ENCODE assay signal across 19 cellular contexts in genomic region chr7:1886361-1887064, GRCh38.
DNase-seq lines count a peak whose midpoint lies in the region; FAIRE-seq and TF ChIP-seq lines count a peak whose summit lies in the region.
"Had no signal": no experiment of that assay in that cellular context is flagged by ENCODE, and none has a peak within 500 bp of the region (broad histone marks: within the 10 kb centered on the region; RNA-seq: fewer than 3 reads in every experiment).

No MANE protein-coding gene starts in this region.

- TF ChIP-seq EP300 in suprapubic skin (IDR thresholded peaks at IDR 0.05): no peak

- H3K27me3 ChIP-seq in suprapubic skin: no peaks in the 10 kb centered on the region
- H3K27me3 ChIP-seq: BE2C had no signal

- no peak for TF ChIP-seq CTCF in MCF 10A (IDR thresholded peaks at IDR 0.05; ENCODE audit: unreplicated experiment)
- TF ChIP-seq CTCF in kidney (IDR thresholded peaks at IDR 0.05; ENCODE audit: borderline replicate concordance, extremely low read depth, insufficient read depth): no peak
- TF ChIP-seq CTCF in suprapubic skin (IDR thresholded peaks at IDR 0.05): no peak

- H3K9me3 Mint-ChIP-seq in MCF 10A (ENCODE audit: unreplicated experiment): no peaks in the 10 kb centered on the region
- H3K9me3 Mint-ChIP-seq: nephron had no signal

- DNase-seq in GF-D8 (lab: John Stamatoyannopoulos, UW) (peak; percentile 38), MV-4-11 (lab: John Stamatoyannopoulos, UW) (peak; percentile 5), MCF 10A (ENCODE audit: unreplicated experiment) (peak; percentile 42), kidney (peak; percentile 63), GM19238 (ENCODE audit: insufficient read length, low spot score) (no peak), suprapubic skin (ENCODE audit: low spot score in 2 of 2) (no peak), NCI-H1105 (lab: John Stamatoyannopoulos, UW) (no peak)
- DNase-seq: activated CD4-positive, alpha-beta T cell treated with anti-CD3 and anti-CD28 coated beads for 4 hours; activated naive CD4-positive, alpha-beta T cell; anterior cingulate cortex; effector memory CD4-positive, alpha-beta T cell; mesenchymal stem cell; NCI-H2029 treated with DMSO at 0.1 percent for 48 hours; NCI-H526 treated with DMSO at 0.1 percent for 48 hours had no signal

- H3K4me3 Mint-ChIP-seq in MCF 10A (ENCODE audit: unreplicated experiment): no peak overlapping the region
- H3K4me3 Mint-ChIP-seq: nephron had no signal

- H3K36me3 ChIP-seq in kidney (ENCODE audit: control insufficient read depth in 1 of 2, insufficient read depth in 2 of 2, low read length in 2 of 2) (peaks cover 8 to 15% of the 10 kb centered on the region in 2 donors), suprapubic skin (peaks cover 18% of the 10 kb centered on the region)

- no peak for FAIRE-seq in kidney (lab: Jason Lieb, UNC)
- FAIRE-seq: islet of Langerhans had no signal

- H3K4me3 ChIP-seq in kidney (ENCODE audit: low read length in 2 of 2) (no peak overlapping the region), suprapubic skin (no peak overlapping the region)
- H3K4me3 ChIP-seq: PC-9 had no signal

- POLR2A ChIA-PET in MCF 10A (lab: Yijun Ruan, JAX): no interaction called here

- H3K27ac ChIP-seq in kidney (ENCODE audit: low read depth in 2 of 2, low read length in 2 of 2): no peak overlapping the region
- no peak overlapping the region for H3K27ac ChIP-seq in suprapubic skin
- H3K27ac ChIP-seq: PC-9 had no signal

- H3K4me1 ChIP-seq in kidney (ENCODE audit: control insufficient read depth in 1 of 2, insufficient read depth in 1 of 2, low read depth in 1 of 2, low read length in 2 of 2) (no peaks in the 10 kb centered on the region), suprapubic skin (peaks cover 15% of the 10 kb centered on the region)

- H3K9me3 ChIP-seq in kidney (ENCODE audit: control insufficient read depth in 1 of 2, low read length in 2 of 2): no peaks in the 10 kb centered on the region
- no peaks in the 10 kb centered on the region for H3K9me3 ChIP-seq in suprapubic skin
- H3K9me3 ChIP-seq: BE2C had no signal

- no peak overlapping the region for H3K9ac ChIP-seq in kidney (ENCODE audit: low read length in 2 of 2)

- H3K4me1 Mint-ChIP-seq in MCF 10A (ENCODE audit: insufficient read depth, unreplicated experiment): no peaks in the 10 kb centered on the region
- H3K4me1 Mint-ChIP-seq: nephron had no signal

- no peak overlapping the region for H3K27ac Mint-ChIP-seq in MCF 10A (ENCODE audit: low read depth, unreplicated experiment)
- H3K27ac Mint-ChIP-seq: nephron, progenitor cell of endocrine pancreas had no signal

- TF ChIP-seq POLR2A in suprapubic skin (IDR thresholded peaks at IDR 0.05): no peak

- intact Hi-C loops in MCF 10A (cut with micrococcal nuclease): no loop called here
- intact Hi-C loops in kidney (cut with DNase I): no loop called here

- H3K27me3 Mint-ChIP-seq in MCF 10A (ENCODE audit: insufficient read depth, unreplicated experiment): no peaks in the 10 kb centered on the region
- H3K27me3 Mint-ChIP-seq: progenitor cell of endocrine pancreas had no signal

- WGBS in suprapubic skin: no CpG with 5 or more reads among the region's 19 CpGs

- CTCF ChIA-PET in MCF 10A (lab: Yijun Ruan, JAX): no interaction called here

- no TSS peak for BruUV-seq in MCF 10A (replicated peaks; lab: Mats Ljungman, UMichigan)

- H3K36me3 Mint-ChIP-seq in MCF 10A (ENCODE audit: insufficient read depth, unreplicated experiment): peaks cover 7% of the 10 kb centered on the region

Comparison
In these comparisons a context has a peak if more than half of its experiments do, and no peak if none do; other contexts are left out.
1. DNase-seq: peak in GF-D8 (single experiment), MV-4-11 (single experiment), MCF 10A (single experiment) and kidney (single experiment); none in GM19238 (single experiment), suprapubic skin (0 of 2) and NCI-H1105 (single experiment).